8 cellular contexts compared by ENCODE assay signal in the genomic region with DNA sequence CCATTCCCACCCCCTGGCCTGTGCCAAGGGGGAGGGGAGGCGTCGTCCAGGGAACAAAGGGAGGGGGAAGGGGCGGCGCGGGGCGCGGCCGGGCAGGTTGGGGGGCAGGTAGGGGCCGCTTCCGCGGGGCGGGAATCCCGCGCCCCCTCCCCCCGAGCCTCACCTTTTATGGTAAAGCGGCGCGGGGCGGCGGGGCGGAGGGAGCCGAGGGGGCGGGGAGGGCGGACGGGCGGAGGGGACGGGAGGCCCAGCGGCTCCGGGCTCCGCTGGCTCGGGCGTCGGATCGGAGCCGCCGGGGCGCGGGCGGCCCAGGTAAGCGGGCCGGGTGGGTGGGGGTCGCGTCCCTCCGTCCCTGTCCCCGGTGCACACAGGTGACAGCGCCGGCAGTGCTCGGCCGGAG. TPM values are rescaled to one million over a fixed set of nuclear protein-coding genes. Genes with fewer than 3 reads are reported as not detected.
A peak's percentile ranks its signal among the peaks of the same experiment; 100 is the strongest.
DNase-seq lines count a peak whose midpoint lies in the region; ATAC-seq and TF ChIP-seq lines count a peak whose summit lies in the region.

A gene with protein sequence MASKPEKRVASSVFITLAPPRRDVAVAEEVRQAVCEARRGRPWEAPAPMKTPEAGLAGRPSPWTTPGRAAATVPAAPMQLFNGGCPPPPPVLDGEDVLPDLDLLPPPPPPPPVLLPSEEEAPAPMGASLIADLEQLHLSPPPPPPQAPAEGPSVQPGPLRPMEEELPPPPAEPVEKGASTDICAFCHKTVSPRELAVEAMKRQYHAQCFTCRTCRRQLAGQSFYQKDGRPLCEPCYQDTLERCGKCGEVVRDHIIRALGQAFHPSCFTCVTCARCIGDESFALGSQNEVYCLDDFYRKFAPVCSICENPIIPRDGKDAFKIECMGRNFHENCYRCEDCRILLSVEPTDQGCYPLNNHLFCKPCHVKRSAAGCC (plus strand): TSS at position 259 of the 400 bp plus-strand sequence. CDS start 6,189 bp downstream, outside the sequence.

- CTCF ChIA-PET in BJ (lab: Yijun Ruan, JAX), result interaction anchor here (1.0 kb wide), 1 partner anchor 17 kb away, joined by 3 read pairs; no protein-coding TSS in a partner anchor

- H3K4me1 Mint-ChIP-seq in endodermal cell, result peaks cover 30% of the 10 kb centered on the region

- no peak for TF ChIP-seq POLR2A in uterus (IDR thresholded peaks at IDR 0.05)

- H3K27ac Mint-ChIP-seq in endodermal cell, result peak within 1 kb of the TSS; percentile 88

- H3K27me3 Mint-ChIP-seq in endodermal cell (ENCODE audit: insufficient read depth), result peaks cover 18% of the 10 kb centered on the region

- H3K4me1 ChIP-seq in endodermal cell (ENCODE audit: control insufficient read depth, insufficient read depth, low read length) (peaks cover 13% of the 10 kb centered on the region), mucosa of descending colon (ENCODE audit: low read depth) (peaks cover 34% of the 10 kb centered on the region), uterus (peaks cover 0 to 4% of the 10 kb centered on the region in 2 donors)

- H3K4me3 Mint-ChIP-seq in endodermal cell, result peak within 1 kb of the TSS; percentile 78

- WGBS in endodermal cell (ENCODE audit: insufficient coverage in 1 of 2, insufficient read length in 1 of 2), 2 experiments, result 0% methylated on average over 42 of the region's 49 CpGs; no CpG with 5 or more reads in 1 of the 2 experiments

- peak within 1 kb of the TSS; percentile 80 for H3K9ac ChIP-seq in endodermal cell (ENCODE audit: extremely low read depth, low read length, poor library complexity, severe bottlenecking)

- H3K27me3 ChIP-seq in BJ (ENCODE audit: control insufficient read depth, insufficient read depth, low read length), result no peaks in the 10 kb centered on the region
- H3K27me3 ChIP-seq in endodermal cell (ENCODE audit: control insufficient read depth, insufficient read depth, low read length, poor library complexity, severe bottlenecking), result no peaks in the 10 kb centered on the region
- H3K27me3 ChIP-seq in uterus, result no peaks in the 10 kb centered on the region

- H3K27ac ChIP-seq in endodermal cell (ENCODE audit: low read depth, low read length) (no peak within 1 kb of the TSS), uterus (peak within 1 kb of the TSS; percentile 78 to 86)

- H3K36me3 Mint-ChIP-seq in endodermal cell (ENCODE audit: low read depth), result peaks cover 7% of the 10 kb centered on the region

- H3K4me3 ChIP-seq in BJ (ENCODE audit: low read depth, low read length) (peak within 1 kb of the TSS; percentile 67), endodermal cell (ENCODE audit: low read length) (peak within 1 kb of the TSS; percentile 93), mucosa of descending colon (peak within 1 kb of the TSS; percentile 36), uterus (peak within 1 kb of the TSS; percentile 46 to 88)

- peaks cover 1% of the 10 kb centered on the region for H3K9me3 Mint-ChIP-seq in endodermal cell

- no peak for DNase-seq in BJ (ENCODE audit: low read depth)
- peak; percentile 47 for DNase-seq in NCI-H1105 (lab: John Stamatoyannopoulos, UW)
- peak; percentile 87 for DNase-seq in endodermal cell
- DNase-seq in mucosa of descending colon, result peak in 2 of 3 donors; percentile 46 to 49
- DNase-seq in uterus, result peak; percentile 42 to 54
- DNase-seq in midbrain (lab: John Stamatoyannopoulos, UW), result no peak
- no peak for DNase-seq in KBM-7

- H3K9me3 ChIP-seq in endodermal cell (ENCODE audit: control insufficient read depth, low read length), result no peaks in the 10 kb centered on the region
- no peaks in the 10 kb centered on the region for H3K9me3 ChIP-seq in mucosa of descending colon
- no peaks in the 10 kb centered on the region for H3K9me3 ChIP-seq in uterus

- peak; percentile 8 for ATAC-seq in mucosa of descending colon
- no peak for ATAC-seq in GM18868 (IDR thresholded peaks at IDR 0.05; ENCODE audit: unreplicated experiment)

- TF ChIP-seq CTCF in BJ (IDR thresholded peaks at IDR 0.05; ENCODE audit: insufficient read depth, low read depth, low read length) (no peak), endodermal cell (conservative IDR thresholded peaks at IDR 0.05) (no peak), mucosa of descending colon (IDR thresholded peaks at IDR 0.05) (no peak), uterus (IDR thresholded peaks at IDR 0.05) (no peak)

- POLR2A ChIA-PET in BJ (lab: Charles Lee), result no interaction called here

- intact Hi-C loops in mucosa of descending colon (cut with DNase I, micrococcal nuclease) (no loop called here), uterus (cut with DNase I; ENCODE audit: low total_unique reads) (no loop called here)

- in situ Hi-C loops in KBM-7 (cut with MboI; ENCODE audit: low pct_unique_long_range_greater_than_20kb, low sequenced_read_pairs), result no loop called here

- peaks cover 2% of the 10 kb centered on the region; the same call in 1 of the 2 replicates for H3K36me3 ChIP-seq in BJ (ENCODE audit: control insufficient read depth, insufficient read depth, low read length)
- H3K36me3 ChIP-seq in endodermal cell (ENCODE audit: control insufficient read depth, insufficient read depth, low read length), result peaks cover 19% of the 10 kb centered on the region
- H3K36me3 ChIP-seq in mucosa of descending colon (ENCODE audit: low read depth), result no peaks in the 10 kb centered on the region
- no peaks in the 10 kb centered on the region for H3K36me3 ChIP-seq in uterus

RNA-seq across cellular contexts. Expression of the gene that starts here (rescaled TPM):
- 147 and 254 TPM in 2 replicates for polyA plus RNA-seq in BJ (2011; rRNA removed)
- polyA minus RNA-seq in BJ (2011; rRNA and poly(A)+ RNA removed), result 80.3 and 122 TPM in 2 replicates
- 10 to 100 TPM; 58.4 to 60.6 TPM for total RNA-seq in endodermal cell
- polyA plus RNA-seq in endodermal cell (2013, experiment 1 of 2), result 26.4 TPM
- polyA plus RNA-seq in endodermal cell (2013, experiment 2 of 2), result 23.9 TPM
- 100 to 1,000 TPM; 154 to 268 (median 260) TPM for total RNA-seq in mucosa of descending colon
- total RNA-seq in uterus, result 10 to 100 TPM; 12.9 to 96.9 (median 74.3) TPM

Comparison
In these comparisons a context has a peak if more than half of its experiments do, and no peak if none do; other contexts are left out.
1. DNase-seq: peak in NCI-H1105 (single experiment), endodermal cell (single experiment), mucosa of descending colon (2 of 3) and uterus (2 of 2); none in BJ (single experiment), midbrain (single experiment) and KBM-7 (single experiment).
2. H3K4me3 ChIP-seq: peak in every context shown above with its lines; median percentile 93 in endodermal cell; 67 in BJ; 67 in uterus; 36 in mucosa of descending colon.